ENCODE assay signal across 26 cellular contexts in genomic region chr2:142725386-142725785, GRCh38.
DNase-seq lines count a peak whose midpoint lies in the region; ATAC-seq, FAIRE-seq and TF ChIP-seq lines count a peak whose summit lies in the region.
"Had no signal": no experiment of that assay in that cellular context is flagged by ENCODE, and none has a peak within 500 bp of the region (broad histone marks: within the 10 kb centered on the region; RNA-seq: fewer than 3 reads in every experiment).

No MANE protein-coding gene starts in this region.

- H3K9me3 ChIP-seq in GM12878 (replicated peaks; ENCODE audit: control insufficient read depth, insufficient read depth, low read length): no peaks in the 10 kb centered on the region
- H3K9me3 ChIP-seq: SK-N-SH had no signal

- 47% methylated on average over 2 of the region's 2 CpGs for WGBS in GM12878 (ENCODE audit: insufficient coverage, insufficient replicate concordance, low lambda C conversion rate, missing lambda C conversion rate)

- DNase-seq in GM12878 (ENCODE audit: low read depth, low spot score): no peak
- no peak for DNase-seq in AML-193 (lab: John Stamatoyannopoulos, UW)
- DNase-seq in activated CD4-positive, alpha-beta T cell treated with anti-CD3 and anti-CD28 coated beads for 4 hours: no peak
- DNase-seq in left ventricle myocardium superior: no peak
- DNase-seq: CD4-positive, alpha-beta T cell; GM23248; H7; KBM-7; MV-4-11; NCI-H1105 treated with DMSO at 0.1 percent for 48 hours; NCI-H146; NCI-H1930; NCI-H2107; NCI-H524 treated with DMSO at 0.1 percent for 48 hours; NCI-H82; Peyer's patch; SK-N-SH; SW 1271; T-helper 9 cell had no signal

- no peak overlapping the region for H3K9ac ChIP-seq in GM12878 (ENCODE audit: control insufficient read depth, insufficient read depth, low read length)
- H3K9ac ChIP-seq: BLaER1 treated with 17β-estradiol and CSF1 and Interleukin-3, amounts not matched to agents 10 nM and 100 nM; GM23248; SK-N-SH had no signal

- intact Hi-C loops in GM12878 (cut with micrococcal nuclease; ENCODE audit: unreplicated experiment): no loop called here
- intact Hi-C loops in left ventricle myocardium superior (cut with micrococcal nuclease): no loop called here

- SMC1A ChIA-PET in GM12878 (lab: Charles Lee; ENCODE audit: uncharacterized antibody, unreplicated experiment): interaction anchor here (1.0 kb wide), 1 partner anchor 30 kb away, joined by 3 read pairs; no protein-coding TSS in a partner anchor

- TF ChIP-seq CTCF in GM12878 (IDR thresholded peaks at IDR 0.05 in 2 of 3, conservative IDR thresholded peaks at IDR 0.05 in 1 of 3; ENCODE audit: control insufficient read depth in 2 of 3, extremely low read depth in 1 of 3, insufficient read depth in 1 of 3, low read depth in 3 of 3, low read length in 3 of 3): no peak

- no peak for FAIRE-seq in GM12878 (lab: Jason Lieb, UNC)
- FAIRE-seq: A204.1, D721Med had no signal

- BruUV-seq in GM12878 (replicated peaks; lab: Mats Ljungman, UMichigan): no TSS peak

- no peaks in the 10 kb centered on the region for H3K27me3 ChIP-seq in GM12878 (replicated peaks in 1 of 2; ENCODE audit: control insufficient read depth in 2 of 2, insufficient read depth in 2 of 2, low read length in 1 of 2)
- H3K27me3 ChIP-seq: BLaER1 treated with 17β-estradiol and CSF1 and Interleukin-3, amounts not matched to agents 10 nM and 100 nM; Peyer's patch had no signal

- TF ChIP-seq RAD21 in GM12878 (IDR thresholded peaks at IDR 0.05; ENCODE audit: insufficient read depth, low read depth, low read length): no peak

- no peaks in the 10 kb centered on the region for H4K20me1 ChIP-seq in GM12878 (ENCODE audit: control insufficient read depth, insufficient read depth)
- H4K20me1 ChIP-seq: BLaER1 treated with 17β-estradiol and CSF1 and Interleukin-3, amounts not matched to agents 10 nM and 100 nM had no signal

- no peak for TF ChIP-seq POLR2A in GM12878 (IDR thresholded peaks at IDR 0.05; ENCODE audit: low read depth, low read length)

- no peaks in the 10 kb centered on the region for H3K36me3 ChIP-seq in GM12878 (ENCODE audit: control insufficient read depth in 2 of 2, insufficient read depth in 2 of 2, low read length in 1 of 2)
- H3K36me3 ChIP-seq: BLaER1 treated with 17β-estradiol and CSF1 and Interleukin-3, amounts not matched to agents 10 nM and 100 nM; Peyer's patch had no signal

- RAD21 ChIA-PET in GM12878 (lab: Charles Lee; ENCODE audit: unreplicated experiment): no interaction called here

- ATAC-seq in GM18868 (IDR thresholded peaks at IDR 0.05; ENCODE audit: unreplicated experiment): peak; percentile 8
- ATAC-seq in GM21528 (IDR thresholded peaks at IDR 0.05; ENCODE audit: low FRiP score, unreplicated experiment): peak; percentile 27
- peak; percentile 4 for ATAC-seq in HG02885 (IDR thresholded peaks at IDR 0.05; ENCODE audit: poor library complexity, unreplicated experiment)
- peak; percentile 21; the same call in 1 of the 3 replicates for ATAC-seq in GM12878
- no peak for ATAC-seq in left ventricle myocardium superior
- no peak for ATAC-seq in HG03175 (IDR thresholded peaks at IDR 0.05; ENCODE audit: unreplicated experiment)

- no peak overlapping the region for H3K27ac ChIP-seq in GM12878 (ENCODE audit: control insufficient read depth, insufficient read depth)
- H3K27ac ChIP-seq: BLaER1 treated with 17β-estradiol and CSF1 and Interleukin-3, amounts not matched to agents 10 nM and 100 nM; GM23248; Peyer's patch had no signal

- in situ Hi-C loops in GM12878 (cut with MboI): no loop called here

- peaks cover 3% of the 10 kb centered on the region; the same call in 1 of the 2 replicates for H3K4me1 ChIP-seq in GM12878 (ENCODE audit: control insufficient read depth, insufficient read depth, low read length)
- H3K4me1 ChIP-seq: BLaER1 treated with 17β-estradiol and CSF1 and Interleukin-3, amounts not matched to agents 10 nM and 100 nM; Peyer's patch had no signal

- no peaks in the 10 kb centered on the region for H3K79me2 ChIP-seq in GM12878 (ENCODE audit: control insufficient read depth, insufficient read depth, low read length)

- TF ChIP-seq EP300 in GM12878 (IDR thresholded peaks at IDR 0.05; ENCODE audit: borderline replicate concordance in 1 of 2, control insufficient read depth in 1 of 2, low read depth in 2 of 2, low read length in 2 of 2): no peak

- CTCF ChIA-PET in GM12878 (lab: Yijun Ruan, JAX): no interaction called here

- H3K4me3 ChIP-seq in GM12878: no peak overlapping the region
- H3K4me3 ChIP-seq: BLaER1 treated with 17β-estradiol and CSF1 and Interleukin-3, amounts not matched to agents 10 nM and 100 nM; GM23248; Peyer's patch had no signal

- H3K4me2 ChIP-seq in GM12878 (ENCODE audit: control insufficient read depth, insufficient read depth): no peak overlapping the region
- H3K4me2 ChIP-seq: BLaER1 treated with 17β-estradiol and CSF1 and Interleukin-3, amounts not matched to agents 10 nM and 100 nM; SK-N-SH had no signal

- POLR2A ChIA-PET in GM12878 (lab: Charles Lee): no interaction called here

- H2AFZ ChIP-seq in GM12878 (ENCODE audit: control insufficient read depth, low read depth, low read length): no peak overlapping the region
- H2AFZ ChIP-seq: GM23248 had no signal

TF ChIP-seq in GM12878, 131 proteins besides CTCF, POLR2A, EP300 and RAD21:
- peak; percentile 23; the same call in 1 of the 2 replicates for TF ChIP-seq NFIC (IDR thresholded peaks at IDR 0.05; ENCODE audit: low read depth, low read length)
- no peak for TF ChIP-seq ZBTB4 (CRISPR knock-in tag; IDR thresholded peaks at IDR 0.05)

Comparison
In these comparisons a context has a peak if more than half of its experiments do, and no peak if none do; other contexts are left out.
1. ATAC-seq: peak in GM18868 (single experiment), GM21528 (single experiment), HG02885 (single experiment) and GM12878 (single experiment); none in left ventricle myocardium superior (single experiment) and HG03175 (single experiment).